ENCODE assay signal across 8 cellular contexts in the genomic region with DNA sequence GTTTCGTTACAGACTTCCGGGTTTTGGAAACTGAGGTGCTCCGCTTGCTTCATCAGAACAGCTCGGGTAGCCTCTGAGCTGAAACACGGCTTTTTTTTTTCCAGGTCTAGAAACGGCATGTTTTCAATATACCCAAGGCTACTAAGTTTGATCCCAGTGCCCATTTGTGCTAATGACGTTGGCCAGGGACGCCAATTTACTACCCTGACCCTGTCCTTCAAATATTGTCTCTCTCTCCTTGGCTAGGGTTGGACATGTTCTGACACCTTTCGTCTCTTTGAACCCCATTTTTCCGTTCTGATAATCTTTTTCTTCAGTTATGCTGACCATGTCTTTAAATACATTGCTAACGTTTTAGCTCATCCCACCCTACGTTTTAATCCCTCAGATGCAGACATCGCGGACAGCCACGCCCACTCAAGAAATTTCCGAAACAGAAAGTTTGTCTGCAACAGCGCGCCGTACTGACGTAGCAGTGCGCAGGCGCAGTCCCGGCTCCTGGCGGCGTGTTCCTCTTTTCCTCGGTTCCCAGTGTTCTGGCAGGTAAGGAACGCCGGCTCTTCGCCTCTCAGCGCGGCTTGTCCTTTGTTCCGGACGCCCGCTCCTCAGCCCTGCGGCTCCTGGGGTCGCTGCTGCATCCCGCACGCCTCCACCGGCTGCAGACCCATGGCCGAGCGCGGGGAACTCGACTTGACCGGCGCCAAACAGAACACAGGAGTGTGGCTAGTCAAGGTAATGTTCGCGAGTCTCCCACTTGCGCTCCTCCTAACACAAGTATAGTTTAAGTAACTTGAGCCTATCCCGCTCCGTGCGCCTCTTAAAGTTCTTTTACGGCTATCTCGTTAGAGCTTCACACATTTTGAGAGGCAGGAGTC. TPM values are rescaled to one million over a fixed set of nuclear protein-coding genes. Genes with fewer than 3 reads are reported as not detected.
DNase-seq lines count a peak whose midpoint lies in the region; ATAC-seq and TF ChIP-seq lines count a peak whose summit lies in the region.

A gene with protein sequence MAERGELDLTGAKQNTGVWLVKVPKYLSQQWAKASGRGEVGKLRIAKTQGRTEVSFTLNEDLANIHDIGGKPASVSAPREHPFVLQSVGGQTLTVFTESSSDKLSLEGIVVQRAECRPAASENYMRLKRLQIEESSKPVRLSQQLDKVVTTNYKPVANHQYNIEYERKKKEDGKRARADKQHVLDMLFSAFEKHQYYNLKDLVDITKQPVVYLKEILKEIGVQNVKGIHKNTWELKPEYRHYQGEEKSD (plus strand): TSS at position 521 of the 875 bp plus-strand sequence. CDS start 146 bp downstream, at position 667.

- H3K18ac ChIP-seq in trophoblast cell (ENCODE audit: low read length): peak within 1 kb of the TSS; percentile 44

- peak within 1 kb of the TSS; percentile 49 for H3K14ac ChIP-seq in trophoblast cell (ENCODE audit: low read length)

- peak within 1 kb of the TSS; percentile 28 for H2BK5ac ChIP-seq in trophoblast cell (ENCODE audit: low read depth, low read length, poor library complexity)

- H3K4me2 ChIP-seq in SU-DHL-6 (ENCODE audit: low read depth, low read length, poor library complexity, severe bottlenecking) (peak within 1 kb of the TSS; percentile 87), trophoblast cell (ENCODE audit: low read length) (peak within 1 kb of the TSS; percentile 92)

- intact Hi-C loops in cardiac septum (cut with DNase I): loop anchor here (2.0 kb wide), 1 partner anchor 73 kb away; no protein-coding TSS in a partner anchor

- DNase-seq in GM10266 (ENCODE audit: extremely low spot score) (peak; percentile 84), NCI-H1105 (lab: John Stamatoyannopoulos, UW) (peak; percentile 39), cardiac septum (ENCODE audit: low spot score) (peak; percentile 96), trophoblast cell (peak; percentile 88 to 97), tibial nerve (ENCODE audit: low spot score in 2 of 2) (peak; percentile 70 to 79)
- DNase-seq in activated naive CD8-positive, alpha-beta T cell treated with anti-CD3 and anti-CD28 coated beads, Interleukin-2, amount 50 U/mL, for 16 hours (ENCODE audit: low read depth, low spot score): peak; percentile 59

- peaks cover 5% of the 10 kb centered on the region for H3K79me1 ChIP-seq in trophoblast cell (ENCODE audit: low read length)

- TF ChIP-seq POLR2A in tibial nerve (IDR thresholded peaks at IDR 0.05): peak in 1 of 2 donors; percentile 53

- ATAC-seq in HG02642 (IDR thresholded peaks at IDR 0.05; ENCODE audit: poor library complexity, unreplicated experiment): peak; percentile 79

- H4K20me1 ChIP-seq in SU-DHL-6 (ENCODE audit: low read depth, low read length): peaks cover 5% of the 10 kb centered on the region; the same call in 1 of the 2 replicates

- H4K12ac ChIP-seq in trophoblast cell (ENCODE audit: low read depth, low read length): peak within 1 kb of the TSS; percentile 83

- H3K9me3 ChIP-seq in SU-DHL-6 (ENCODE audit: insufficient read depth, low read length): no peaks in the 10 kb centered on the region
- no peaks in the 10 kb centered on the region for H3K9me3 ChIP-seq in trophoblast cell (ENCODE audit: insufficient read depth, low read depth, low read length)
- H3K9me3 ChIP-seq in tibial nerve: no peaks in the 10 kb centered on the region

- peak within 1 kb of the TSS; percentile 30 for H2BK120ac ChIP-seq in trophoblast cell (ENCODE audit: insufficient read depth, low read length, poor library complexity)

- peak within 1 kb of the TSS; percentile 14; the same call in 1 of the 2 replicates for H3K27ac ChIP-seq in SU-DHL-6 (ENCODE audit: low read depth, low read length)
- H3K27ac ChIP-seq in trophoblast cell (ENCODE audit: low read depth, low read length): peak within 1 kb of the TSS; percentile 85
- H3K27ac ChIP-seq in tibial nerve: peak within 1 kb of the TSS; percentile 48 to 90 (median 84)

- H4K8ac ChIP-seq in trophoblast cell (ENCODE audit: low read depth, low read length): peak within 1 kb of the TSS; percentile 95

- H3K23ac ChIP-seq in trophoblast cell (ENCODE audit: low read length): peak within 1 kb of the TSS; percentile 54

- no peak within 1 kb of the TSS for H2BK12ac ChIP-seq in trophoblast cell (ENCODE audit: low read length)

- no peaks in the 10 kb centered on the region for H3K9me2 ChIP-seq in SU-DHL-6 (replicated peaks; ENCODE audit: insufficient read depth, low read length)

- H3K4ac ChIP-seq in trophoblast cell (ENCODE audit: low read depth, low read length): peak within 1 kb of the TSS; percentile 30

- peak within 1 kb of the TSS; percentile 63 for H4K91ac ChIP-seq in trophoblast cell (ENCODE audit: low read depth, low read length)

- H3K9ac ChIP-seq in SU-DHL-6 (ENCODE audit: low read length): peak within 1 kb of the TSS; percentile 83
- H3K9ac ChIP-seq in trophoblast cell (ENCODE audit: low read length): peak within 1 kb of the TSS; percentile 95

- H3K79me2 ChIP-seq in SU-DHL-6 (ENCODE audit: insufficient read depth, low read length) (peaks cover 47% of the 10 kb centered on the region), trophoblast cell (ENCODE audit: control insufficient read depth, insufficient read depth, low read length, poor library complexity) (peaks cover 4% of the 10 kb centered on the region)

- peaks cover 0 to 7% of the 10 kb centered on the region in 2 experiments for H3K4me1 ChIP-seq in trophoblast cell (ENCODE audit: control insufficient read depth in 1 of 2, insufficient read depth in 2 of 2, low read length in 2 of 2)
- peaks cover 0 to 35% (median 15%) of the 10 kb centered on the region in 4 donors for H3K4me1 ChIP-seq in tibial nerve

- peak within 1 kb of the TSS; percentile 80 for H3K4me3 ChIP-seq in SU-DHL-6 (ENCODE audit: insufficient read depth, low read length, poor library complexity, severe bottlenecking)
- H3K4me3 ChIP-seq in trophoblast cell (ENCODE audit: low read depth, low read length): peak within 1 kb of the TSS; percentile 94
- peak within 1 kb of the TSS; percentile 54 to 95 (median 74) for H3K4me3 ChIP-seq in tibial nerve

- peak within 1 kb of the TSS; percentile 91 for H2AFZ ChIP-seq in SU-DHL-6 (ENCODE audit: low read depth, low read length, severe bottlenecking)
- peak within 1 kb of the TSS; percentile 40 for H2AFZ ChIP-seq in trophoblast cell (ENCODE audit: insufficient read depth, low read length, poor library complexity)

- WGBS in trophoblast cell (ENCODE audit: extremely low coverage, insufficient coverage, insufficient read length): no CpG with 5 or more reads among the region's 53 CpGs
- WGBS in tibial nerve, 2 donors: 1% methylated on average over 53 of the region's 53 CpGs

- no peaks in the 10 kb centered on the region for H3K36me3 ChIP-seq in SU-DHL-6 (ENCODE audit: low read length)
- H3K36me3 ChIP-seq in trophoblast cell (ENCODE audit: control insufficient read depth in 1 of 2, insufficient read depth in 2 of 2, low read length in 2 of 2): peaks cover 0 to 2% of the 10 kb centered on the region in 2 experiments
- no peaks in the 10 kb centered on the region for H3K36me3 ChIP-seq in tibial nerve

- H2AK5ac ChIP-seq in trophoblast cell (ENCODE audit: low read length): no peak within 1 kb of the TSS

- H3K27me3 ChIP-seq in SU-DHL-6 (ENCODE audit: low read length): no peaks in the 10 kb centered on the region
- H3K27me3 ChIP-seq in trophoblast cell (ENCODE audit: insufficient read depth, low read length): no peaks in the 10 kb centered on the region
- H3K27me3 ChIP-seq in tibial nerve: no peaks in the 10 kb centered on the region

- TF ChIP-seq CTCF in GM10266 (IDR thresholded peaks at IDR 0.05; ENCODE audit: control insufficient read depth, insufficient read depth, low read depth, missing control alignments) (no peak), SU-DHL-6 (IDR thresholded peaks at IDR 0.05; ENCODE audit: insufficient read depth, low read length, poor library complexity, severe bottlenecking) (no peak), tibial nerve (IDR thresholded peaks at IDR 0.05) (peak in 2 of 5 experiments; percentile 21 to 36)

- H3F3A ChIP-seq in SU-DHL-6 (ENCODE audit: insufficient read depth): no peaks in the 10 kb centered on the region

- TF ChIP-seq EP300 in tibial nerve (IDR thresholded peaks at IDR 0.05): peak; percentile 52 to 89

RNA-seq across cellular contexts. Expression of the gene that starts here (rescaled TPM):
- total RNA-seq in cardiac septum (20.2 TPM), tibial nerve (10 to 100 TPM; 20.2 to 28.8 (median 24.1) TPM)
- polyA plus RNA-seq in trophoblast cell (2013): 19.9 and 20.5 TPM in 2 replicates

Comparison
In these comparisons a context has a peak if more than half of its experiments do, and no peak if none do; other contexts are left out.
1. Peak in every context shown above with its lines: DNase-seq, ATAC-seq, H3K4me3 ChIP-seq and H3K27ac ChIP-seq.
2. DNase-seq: peak in every context shown above with its lines; median percentile 96 in cardiac septum; 92 in trophoblast cell; 84 in GM10266; 74 in tibial nerve; 59 in activated naive CD8-positive, alpha-beta T cell treated with anti-CD3 and anti-CD28 coated beads, Interleukin-2, amount 50 U/mL, for 16 hours; 39 in NCI-H1105.
3. H3K27ac ChIP-seq: peak in every context shown above with its lines; median percentile 85 in trophoblast cell; 84 in tibial nerve; 14 in SU-DHL-6.